Comparison of ENCODE assay signal across 21 cellular contexts in the genomic region with DNA sequence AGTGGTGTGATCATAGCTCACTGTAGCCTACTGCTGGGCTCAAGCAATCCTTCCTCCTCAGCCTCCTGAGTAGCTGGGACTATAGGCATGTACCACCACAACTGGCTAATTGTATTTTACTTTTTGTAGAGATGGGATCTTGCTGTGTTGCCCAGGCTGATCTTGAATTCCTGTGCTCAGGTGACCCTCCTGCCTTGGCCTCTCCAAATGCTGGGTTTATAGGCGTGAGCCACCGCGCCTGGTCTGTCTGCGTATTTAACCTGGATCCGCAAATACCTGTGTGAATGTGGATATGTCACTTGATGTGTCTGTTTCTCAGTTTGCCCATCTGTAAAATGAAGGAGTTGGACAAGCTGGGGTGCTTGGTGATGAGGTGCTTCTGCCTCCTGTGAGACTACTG.
DNase-seq lines count a peak whose midpoint lies in the region; ATAC-seq, FAIRE-seq and TF ChIP-seq lines count a peak whose summit lies in the region.
"Had no signal": no experiment of that assay in that cellular context is flagged by ENCODE, and none has a peak within 500 bp of the region (broad histone marks: within the 10 kb centered on the region; RNA-seq: fewer than 3 reads in every experiment).

No MANE protein-coding gene starts in this region.

- in situ Hi-C loops in transverse colon (cut with MboI; ENCODE audit: low pct_ligation_motif_present in 1 of 4, low pct_unique_long_range_greater_than_20kb in 1 of 4, low sequenced_read_pairs in 3 of 4): no loop called here

- H3K4me1 ChIP-seq in PC-3 (ENCODE audit: insufficient read depth, low read length) (peaks cover 30% of the 10 kb centered on the region), astrocyte (ENCODE audit: insufficient read depth, low read length) (peaks cover 7% of the 10 kb centered on the region), mesenchymal stem cell (ENCODE audit: control insufficient read depth, insufficient read depth, low read depth, low read length) (peaks cover 2% of the 10 kb centered on the region), transverse colon (peaks cover 0 to 4% (median 0%) of the 10 kb centered on the region in 4 donors)

- peak overlapping the region; percentile 41 for H3K27ac Mint-ChIP-seq in astrocyte (ENCODE audit: unreplicated experiment)
- no peak overlapping the region for H3K27ac Mint-ChIP-seq in endothelial cell (ENCODE audit: unreplicated experiment)
- H3K27ac Mint-ChIP-seq in T-helper 2 cell treated with Interferon-gamma antibody and Interleukin-4, amounts not matched to agents 5 μg/mL and 100 μg/mL, for 36 hours: no peak overlapping the region
- H3K27ac Mint-ChIP-seq: CD4-positive, alpha-beta memory T cell had no signal

- H3K27me3 Mint-ChIP-seq in astrocyte (ENCODE audit: low read depth, unreplicated experiment): peaks cover 2% of the 10 kb centered on the region
- peaks cover 3% of the 10 kb centered on the region for H3K27me3 Mint-ChIP-seq in endothelial cell (ENCODE audit: unreplicated experiment)
- H3K27me3 Mint-ChIP-seq in T-helper 2 cell treated with Interferon-gamma antibody and Interleukin-4, amounts not matched to agents 5 μg/mL and 100 μg/mL, for 36 hours (ENCODE audit: low read depth): peaks cover 10% of the 10 kb centered on the region

- H4K8ac ChIP-seq in mesenchymal stem cell (ENCODE audit: low read length): no peak overlapping the region

- no peaks in the 10 kb centered on the region for H3K9me3 Mint-ChIP-seq in astrocyte (ENCODE audit: unreplicated experiment)
- no peaks in the 10 kb centered on the region for H3K9me3 Mint-ChIP-seq in endothelial cell (ENCODE audit: unreplicated experiment)
- H3K9me3 Mint-ChIP-seq in T-helper 2 cell treated with Interferon-gamma antibody and Interleukin-4, amounts not matched to agents 5 μg/mL and 100 μg/mL, for 36 hours: no peaks in the 10 kb centered on the region

- intact Hi-C loops in PC-3 (cut with micrococcal nuclease) (loop anchor here (5.0 kb wide), 1 partner anchor 124 kb away; a partner anchor contains a TSS), transverse colon (cut with DNase I; ENCODE audit: low total_unique reads) (no loop called here)

- H2BK15ac ChIP-seq in mesenchymal stem cell (ENCODE audit: low read depth, poor library complexity, severe bottlenecking): no peak overlapping the region

- no peak for TF ChIP-seq POLR2A in transverse colon (IDR thresholded peaks at IDR 0.05)

- no peak for DNase-seq in PC-3
- no peak for DNase-seq in astrocyte (ENCODE audit: low read depth)
- DNase-seq in mesenchymal stem cell: no peak
- DNase-seq in urothelium cell line (ENCODE audit: low spot score): no peak
- no peak for DNase-seq in endothelial cell (ENCODE audit: low spot score)
- DNase-seq in Ammon's horn (ENCODE audit: low spot score): no peak
- no peak for DNase-seq in transverse colon
- no peak for DNase-seq in T-helper 2 cell treated with Interferon-gamma antibody and Interleukin-4, amounts not matched to agents 5 μg/mL and 100 μg/mL, for 36 hours (ENCODE audit: low spot score)
- DNase-seq: BE2C; C1 segment of cervical spinal cord; Calu3; CD4-positive, alpha-beta memory T cell; COR-L47; DMS53; DMS79 treated with DMSO at 0.1 percent for 48 hours; GF-D8; GOT3 had no signal

- POLR2A ChIA-PET in PC-3 (lab: Charles Lee; ENCODE audit: unreplicated experiment): no interaction called here

- peak overlapping the region; percentile 3 for H4K91ac ChIP-seq in mesenchymal stem cell (ENCODE audit: low read length)

- H3K4me3 ChIP-seq in PC-3 (ENCODE audit: low read length): no peak overlapping the region
- H3K4me3 ChIP-seq in astrocyte (ENCODE audit: insufficient read depth, low read depth, low read length): no peak overlapping the region
- no peak overlapping the region for H3K4me3 ChIP-seq in mesenchymal stem cell (ENCODE audit: insufficient read depth in 1 of 2, low read depth in 1 of 2, low read length in 2 of 2)
- no peak overlapping the region for H3K4me3 ChIP-seq in transverse colon
- H3K4me3 ChIP-seq: HAP-1 had no signal

- peak overlapping the region in 1 of 2 experiments; percentile 1 for H3K4ac ChIP-seq in mesenchymal stem cell (ENCODE audit: low read depth in 1 of 2, low read length in 2 of 2)

- no peak for TF ChIP-seq EP300 in transverse colon (IDR thresholded peaks at IDR 0.05; ENCODE audit: low read depth)

- peak overlapping the region in 1 of 2 experiments; percentile 93 for H3K14ac ChIP-seq in mesenchymal stem cell (ENCODE audit: low read length in 2 of 2)

- H2AK5ac ChIP-seq in mesenchymal stem cell (ENCODE audit: low read length, severe bottlenecking): no peak overlapping the region

- H3K79me1 ChIP-seq in mesenchymal stem cell (replicated peaks; ENCODE audit: low read length, poor library complexity, severe bottlenecking): no peaks in the 10 kb centered on the region

- H3K4me2 ChIP-seq in PC-3 (ENCODE audit: low read length) (peak overlapping the region; percentile 33), astrocyte (ENCODE audit: low read length) (no peak overlapping the region), mesenchymal stem cell (ENCODE audit: low read length, poor library complexity, severe bottlenecking) (no peak overlapping the region)

- H3K27ac ChIP-seq in PC-3 (ENCODE audit: low read length) (peak overlapping the region; percentile 41), astrocyte (ENCODE audit: low read depth, low read length) (no peak overlapping the region), mesenchymal stem cell (ENCODE audit: low read length, poor library complexity, severe bottlenecking) (no peak overlapping the region), transverse colon (no peak overlapping the region)

- H3K9me3 ChIP-seq in PC-3 (ENCODE audit: low read length) (no peaks in the 10 kb centered on the region), astrocyte (ENCODE audit: insufficient read depth, low read depth, low read length) (no peaks in the 10 kb centered on the region), mesenchymal stem cell (ENCODE audit: control insufficient read depth, low read length) (no peaks in the 10 kb centered on the region), transverse colon (no peaks in the 10 kb centered on the region)
- H3K9me3 ChIP-seq: BE2C, HAP-1 had no signal

- no peak overlapping the region for H2BK5ac ChIP-seq in mesenchymal stem cell (ENCODE audit: low read depth, low read length, poor library complexity, severe bottlenecking)

- H3K36me3 Mint-ChIP-seq in astrocyte (ENCODE audit: low read depth, unreplicated experiment): no peaks in the 10 kb centered on the region
- no peaks in the 10 kb centered on the region for H3K36me3 Mint-ChIP-seq in endothelial cell (ENCODE audit: low read depth, unreplicated experiment)
- H3K36me3 Mint-ChIP-seq in T-helper 2 cell treated with Interferon-gamma antibody and Interleukin-4, amounts not matched to agents 5 μg/mL and 100 μg/mL, for 36 hours (ENCODE audit: low read depth): no peaks in the 10 kb centered on the region
- H3K36me3 Mint-ChIP-seq: CD4-positive, alpha-beta memory T cell had no signal

- H2AFZ ChIP-seq in PC-3 (ENCODE audit: low read length) (no peak overlapping the region), astrocyte (ENCODE audit: low read depth, low read length) (no peak overlapping the region), mesenchymal stem cell (ENCODE audit: low read depth, low read length) (no peak overlapping the region)

- no peaks in the 10 kb centered on the region for H3K79me2 ChIP-seq in PC-3 (ENCODE audit: low read length)
- no peaks in the 10 kb centered on the region for H3K79me2 ChIP-seq in astrocyte (ENCODE audit: insufficient read depth, low read length)

- H4K20me1 ChIP-seq in PC-3 (ENCODE audit: low read length) (no peaks in the 10 kb centered on the region), astrocyte (ENCODE audit: insufficient read depth, low read length) (no peaks in the 10 kb centered on the region)

- H3K9ac ChIP-seq in PC-3 (ENCODE audit: low read length): no peak overlapping the region
- no peak overlapping the region for H3K9ac ChIP-seq in astrocyte (ENCODE audit: low read length)
- no peak overlapping the region for H3K9ac ChIP-seq in mesenchymal stem cell (ENCODE audit: low read length)

- no peaks in the 10 kb centered on the region for H3F3A ChIP-seq in PC-3 (ENCODE audit: low read length, unreplicated experiment)

- H3K27me3 ChIP-seq in PC-3 (ENCODE audit: low read length) (no peaks in the 10 kb centered on the region), astrocyte (ENCODE audit: insufficient read depth, low read length) (peaks cover 4% of the 10 kb centered on the region), mesenchymal stem cell (ENCODE audit: control insufficient read depth in 1 of 2, insufficient read depth in 1 of 2, low read length in 2 of 2) (peaks cover 5 to 19% of the 10 kb centered on the region in 2 experiments), transverse colon (no peaks in the 10 kb centered on the region)
- H3K27me3 ChIP-seq: BE2C had no signal

- H3K23ac ChIP-seq in mesenchymal stem cell (ENCODE audit: low read length in 2 of 2): no peak overlapping the region

- H2BK12ac ChIP-seq in mesenchymal stem cell (ENCODE audit: low read length in 2 of 2): peak overlapping the region; percentile 51 to 94

- no peaks in the 10 kb centered on the region for H3K9me2 ChIP-seq in PC-3 (replicated peaks; ENCODE audit: low read length)

- peak overlapping the region in 1 of 2 experiments; percentile 80 for H3K18ac ChIP-seq in mesenchymal stem cell (ENCODE audit: low read depth in 1 of 2, low read length in 2 of 2)

- no TSS peak for BruUV-seq in PC-3 (replicated peaks; lab: Mats Ljungman, UMichigan)

- WGBS in mesenchymal stem cell: 99% methylated on average over 5 of the region's 5 CpGs
- WGBS in transverse colon (ENCODE audit: low coverage in 1 of 2), 2 donors: 96 to 100% methylated on average over 3 to 5 of the region's 5 CpGs

- H3K4me1 Mint-ChIP-seq in astrocyte (ENCODE audit: low read depth, unreplicated experiment): peaks cover 18% of the 10 kb centered on the region
- H3K4me1 Mint-ChIP-seq in endothelial cell (ENCODE audit: unreplicated experiment): peaks cover 16% of the 10 kb centered on the region
- no peaks in the 10 kb centered on the region for H3K4me1 Mint-ChIP-seq in T-helper 2 cell treated with Interferon-gamma antibody and Interleukin-4, amounts not matched to agents 5 μg/mL and 100 μg/mL, for 36 hours (ENCODE audit: low read depth)
- H3K4me1 Mint-ChIP-seq: CD4-positive, alpha-beta memory T cell had no signal

- no peak overlapping the region for H2BK120ac ChIP-seq in mesenchymal stem cell (ENCODE audit: low read depth, low read length)

- H3K4me3 Mint-ChIP-seq in astrocyte (ENCODE audit: unreplicated experiment) (no peak overlapping the region), endothelial cell (ENCODE audit: unreplicated experiment) (no peak overlapping the region)
- H3K4me3 Mint-ChIP-seq in T-helper 2 cell treated with Interferon-gamma antibody and Interleukin-4, amounts not matched to agents 5 μg/mL and 100 μg/mL, for 36 hours: no peak overlapping the region
- H3K4me3 Mint-ChIP-seq: CD4-positive, alpha-beta memory T cell had no signal

- no peak for FAIRE-seq in astrocyte (lab: Jason Lieb, UNC)
- peak; percentile 76 for FAIRE-seq in urothelium cell line (lab: Jason Lieb, UNC)
- FAIRE-seq: GM12891, GM18507, H54 had no signal

- TF ChIP-seq CTCF in PC-3 (conservative IDR thresholded peaks at IDR 0.05; ENCODE audit: low read depth, low read length): no peak
- no peak for TF ChIP-seq CTCF in astrocyte (IDR thresholded peaks at IDR 0.05; ENCODE audit: insufficient read depth, low read depth, low read length)
- no peak for TF ChIP-seq CTCF in endothelial cell (IDR thresholded peaks at IDR 0.05; ENCODE audit: unreplicated experiment)
- TF ChIP-seq CTCF in transverse colon (IDR thresholded peaks at IDR 0.05): no peak

- ATAC-seq in PC-3: no peak

- H3K36me3 ChIP-seq in PC-3 (ENCODE audit: low read depth, low read length): no peaks in the 10 kb centered on the region
- no peaks in the 10 kb centered on the region for H3K36me3 ChIP-seq in astrocyte (ENCODE audit: insufficient read depth, low read length)
- H3K36me3 ChIP-seq in mesenchymal stem cell (ENCODE audit: control insufficient read depth in 1 of 2, insufficient read depth in 2 of 2, low read depth in 1 of 2, low read length in 2 of 2): no peaks in the 10 kb centered on the region
- no peaks in the 10 kb centered on the region for H3K36me3 ChIP-seq in transverse colon
- H3K36me3 ChIP-seq: BE2C, HAP-1 had no signal

- CTCF ChIA-PET in PC-3 (lab: Charles Lee): no interaction called here
